9 cellular contexts compared by ENCODE assay signal in genomic region chr10:35448687-35449662, GRCh38.
DNase-seq lines count a peak whose midpoint lies in the region; ATAC-seq and TF ChIP-seq lines count a peak whose summit lies in the region.
"Had no signal": no experiment of that assay in that cellular context is flagged by ENCODE, and none has a peak within 500 bp of the region (broad histone marks: within the 10 kb centered on the region; RNA-seq: fewer than 3 reads in every experiment).

No MANE protein-coding gene starts in this region.

- peaks cover 11% of the 10 kb centered on the region for H3K9me3 Mint-ChIP-seq in activated CD8-positive, alpha-beta T cell treated with anti-CD3 and anti-CD28 coated beads, Interleukin-2, amount 10 ng/mL, durations not matched to agents 7 days and 5 days (ENCODE audit: insufficient read depth)
- H3K9me3 Mint-ChIP-seq in activated T-cell treated with anti-CD3 and anti-CD28 coated beads, Interleukin-2, amount 50 U/mL, for 4 hours: peaks cover 15% of the 10 kb centered on the region

- 54 to 68% (median 58%) methylated on average over 11 of the region's 11 CpGs for WGBS in spleen, 5 donors

- peak overlapping the region; percentile 74 for H3K27ac Mint-ChIP-seq in activated CD8-positive, alpha-beta T cell treated with anti-CD3 and anti-CD28 coated beads, Interleukin-2, amount 10 ng/mL, durations not matched to agents 7 days and 5 days

- no peak overlapping the region for H3K4me3 ChIP-seq in right atrium auricular region
- H3K4me3 ChIP-seq in spleen: peak overlapping the region in 1 of 8 donors; percentile 45
- H3K4me3 ChIP-seq: Peyer's patch had no signal

- CTCF ChIA-PET in activated CD8-positive, alpha-beta T cell treated with anti-CD3 and anti-CD28 coated beads, Interleukin-2, amount 10 ng/mL, durations not matched to agents 7 days and 5 days (lab: Charles Lee): no interaction called here

- no peak for ATAC-seq in activated CD8-positive, alpha-beta T cell treated with anti-CD3 and anti-CD28 coated beads, Interleukin-2, amount 10 ng/mL, durations not matched to agents 7 days and 5 days
- ATAC-seq in activated T-cell treated with anti-CD3 and anti-CD28 coated beads, Interleukin-2, amount 50 U/mL, for 4 hours: no peak
- ATAC-seq in GM18520 (IDR thresholded peaks at IDR 0.05; ENCODE audit: unreplicated experiment): no peak

- peaks cover 22% of the 10 kb centered on the region for H3K36me3 Mint-ChIP-seq in activated CD8-positive, alpha-beta T cell treated with anti-CD3 and anti-CD28 coated beads, Interleukin-2, amount 10 ng/mL, durations not matched to agents 7 days and 5 days (ENCODE audit: low read depth)
- H3K36me3 Mint-ChIP-seq in activated T-cell treated with anti-CD3 and anti-CD28 coated beads, Interleukin-2, amount 50 U/mL, for 4 hours (ENCODE audit: insufficient read depth): peaks cover 16% of the 10 kb centered on the region

- peak overlapping the region; percentile 66 for H3K27ac ChIP-seq in KOPT-K1 (ENCODE audit: low read depth, low read length, poor library complexity, severe bottlenecking)
- peak overlapping the region; percentile 77 to 80 for H3K27ac ChIP-seq in right atrium auricular region
- peak overlapping the region in 6 of 8 donors; percentile 3 to 90 (median 78) for H3K27ac ChIP-seq in spleen

- H3K27me3 Mint-ChIP-seq in activated CD8-positive, alpha-beta T cell treated with anti-CD3 and anti-CD28 coated beads, Interleukin-2, amount 10 ng/mL, durations not matched to agents 7 days and 5 days (ENCODE audit: low read depth): no peaks in the 10 kb centered on the region
- no peaks in the 10 kb centered on the region for H3K27me3 Mint-ChIP-seq in activated T-cell treated with anti-CD3 and anti-CD28 coated beads, Interleukin-2, amount 50 U/mL, for 4 hours (ENCODE audit: low read depth)

- H3K4me1 ChIP-seq in right atrium auricular region: peaks cover 0 to 79% of the 10 kb centered on the region in 2 donors
- peaks cover 29 to 90% (median 77%) of the 10 kb centered on the region in 6 donors for H3K4me1 ChIP-seq in spleen

- no peak overlapping the region for H3K4me3 Mint-ChIP-seq in activated CD8-positive, alpha-beta T cell treated with anti-CD3 and anti-CD28 coated beads, Interleukin-2, amount 10 ng/mL, durations not matched to agents 7 days and 5 days
- no peak overlapping the region for H3K4me3 Mint-ChIP-seq in activated T-cell treated with anti-CD3 and anti-CD28 coated beads, Interleukin-2, amount 50 U/mL, for 4 hours

- H3K36me3 ChIP-seq in KOPT-K1 (ENCODE audit: insufficient read depth, low read length) (no peaks in the 10 kb centered on the region), right atrium auricular region (no peaks in the 10 kb centered on the region), spleen (no peaks in the 10 kb centered on the region)

- peaks cover 20% of the 10 kb centered on the region for H3K9me3 ChIP-seq in KOPT-K1 (ENCODE audit: insufficient read depth, low read length, poor library complexity, severe bottlenecking)
- H3K9me3 ChIP-seq in right atrium auricular region: peaks cover 0 to 8% of the 10 kb centered on the region in 2 donors
- peaks cover 3 to 18% (median 16%) of the 10 kb centered on the region in 8 donors for H3K9me3 ChIP-seq in spleen

- POLR2A ChIA-PET in activated CD8-positive, alpha-beta T cell treated with anti-CD3 and anti-CD28 coated beads, Interleukin-2, amount 10 ng/mL, durations not matched to agents 7 days and 5 days (lab: Charles Lee): no interaction called here

- peaks cover 66% of the 10 kb centered on the region for H3K4me1 Mint-ChIP-seq in activated CD8-positive, alpha-beta T cell treated with anti-CD3 and anti-CD28 coated beads, Interleukin-2, amount 10 ng/mL, durations not matched to agents 7 days and 5 days (ENCODE audit: low read depth)
- H3K4me1 Mint-ChIP-seq in activated T-cell treated with anti-CD3 and anti-CD28 coated beads, Interleukin-2, amount 50 U/mL, for 4 hours (ENCODE audit: low read depth): peaks cover 80% of the 10 kb centered on the region

- no peak for DNase-seq in activated CD8-positive, alpha-beta T cell treated with anti-CD3 and anti-CD28 coated beads, Interleukin-2, amount 10 ng/mL, durations not matched to agents 7 days and 5 days
- DNase-seq in right atrium auricular region (ENCODE audit: low spot score): no peak
- DNase-seq in spleen: no peak
- no peak for DNase-seq in effector CD4-positive, alpha-beta T cell
- no peak for DNase-seq in activated T-cell treated with anti-CD3 and anti-CD28 coated beads, Interleukin-2, amount 50 U/mL, for 4 hours
- no peak for DNase-seq in NOMO-1 treated with DMSO at 0.1 percent for 48 hours (lab: John Stamatoyannopoulos, UW; ENCODE audit: unreplicated experiment)
- DNase-seq: Peyer's patch had no signal

- TF ChIP-seq CTCF in right atrium auricular region (IDR thresholded peaks at IDR 0.05) (no peak), spleen (IDR thresholded peaks at IDR 0.05 in 8 of 11, conservative IDR thresholded peaks at IDR 0.05 in 3 of 11) (no peak)

- TF ChIP-seq POLR2A in spleen (IDR thresholded peaks at IDR 0.05): no peak

- intact Hi-C loops in spleen (cut with DNase I; ENCODE audit: low total_unique reads): no loop called here

- H3K27me3 ChIP-seq in right atrium auricular region (no peaks in the 10 kb centered on the region), spleen (replicated peaks in 1 of 7) (no peaks in the 10 kb centered on the region)
- H3K27me3 ChIP-seq: Peyer's patch had no signal
